5 cellular contexts compared by ENCODE assay signal in genomic region chr17:51670899-51671298, GRCh38.
"Had no signal": no experiment of that assay in that cellular context is flagged by ENCODE, and none has a peak within 500 bp of the region (broad histone marks: within the 10 kb centered on the region; RNA-seq: fewer than 3 reads in every experiment).

No MANE protein-coding gene starts in this region.

- DNase-seq: IMR-90, KBM-7 had no signal

- H3K4me3 ChIP-seq: K562 had no signal

- H3K36me3 Mint-ChIP-seq: IgD-negative memory B cell had no signal

- H3K27ac Mint-ChIP-seq: IgD-negative memory B cell had no signal

- H3K9me3 Mint-ChIP-seq: IgD-negative memory B cell had no signal

- H3K27ac ChIP-seq: HL-60 had no signal

- H3K4me3 Mint-ChIP-seq: IgD-negative memory B cell had no signal

- H3K4me1 Mint-ChIP-seq: IgD-negative memory B cell had no signal
